Comparison of ENCODE assay signal across 17 cellular contexts in genomic region chr3:189974372-189974771, GRCh38.
DNase-seq lines count a peak whose midpoint lies in the region; ATAC-seq and TF ChIP-seq lines count a peak whose summit lies in the region.
"Had no signal": no experiment of that assay in that cellular context is flagged by ENCODE, and none has a peak within 500 bp of the region (broad histone marks: within the 10 kb centered on the region; RNA-seq: fewer than 3 reads in every experiment).

No MANE protein-coding gene starts in this region.

- ATAC-seq in GM23338 = no peak
- ATAC-seq in WTC11 = no peak
- ATAC-seq in HG03139 (IDR thresholded peaks at IDR 0.05; ENCODE audit: unreplicated experiment) = no peak
- ATAC-seq: A549, K562 had no signal

- no peaks in the 10 kb centered on the region; the same call in none of the 2 replicates for H3K36me3 ChIP-seq in GM23338 (ENCODE audit: insufficient read depth)
- H3K36me3 ChIP-seq: BLaER1 treated with 17β-estradiol and CSF1 and Interleukin-3, amounts not matched to agents 10 nM and 100 nM; HAP-1 had no signal

- H3K36me3 Mint-ChIP-seq in GM23338 (ENCODE audit: low read depth) (peaks cover 70% of the 10 kb centered on the region), WTC11 (peaks cover 59% of the 10 kb centered on the region), nephron (ENCODE audit: low read depth) (peaks cover 84% of the 10 kb centered on the region)

- H3K9me3 Mint-ChIP-seq in GM23338 = no peaks in the 10 kb centered on the region
- peaks cover 20% of the 10 kb centered on the region for H3K9me3 Mint-ChIP-seq in WTC11
- peaks cover 3% of the 10 kb centered on the region for H3K9me3 Mint-ChIP-seq in nephron
- H3K9me3 Mint-ChIP-seq: CD4-positive, alpha-beta T cell had no signal

- POLR2A ChIA-PET in WTC11 (lab: Charles Lee) = no interaction called here

- no peak overlapping the region for H3K27ac ChIP-seq in GM23338 (ENCODE audit: low read depth)
- H3K27ac ChIP-seq: A549; BLaER1 treated with 17β-estradiol and CSF1 and Interleukin-3, amounts not matched to agents 10 nM and 100 nM had no signal

- TF ChIP-seq CTCF in GM23338 (conservative IDR thresholded peaks at IDR 0.05; ENCODE audit: low read depth in 2 of 2) (no peak), WTC11 (IDR thresholded peaks at IDR 0.05) (no peak), nephron (IDR thresholded peaks at IDR 0.05; ENCODE audit: unreplicated experiment in 3 of 3) (no peak)

- no peaks in the 10 kb centered on the region for H4K20me1 ChIP-seq in GM23338 (replicated peaks; ENCODE audit: insufficient read depth)
- H4K20me1 ChIP-seq: BLaER1 treated with 17β-estradiol and CSF1 and Interleukin-3, amounts not matched to agents 10 nM and 100 nM had no signal

- CTCF ChIA-PET in WTC11 (lab: Charles Lee) = no interaction called here

- H3K4me3 ChIP-seq in GM23338 = no peak overlapping the region
- H3K4me3 ChIP-seq: A549; BLaER1 treated with 17β-estradiol and CSF1 and Interleukin-3, amounts not matched to agents 10 nM and 100 nM; HAP-1; K562 had no signal

- no peaks in the 10 kb centered on the region for H3F3A ChIP-seq in GM23338 (replicated peaks; ENCODE audit: low read depth)

- DNase-seq in GM23338 (ENCODE audit: low spot score) (no peak), WTC11 (ENCODE audit: low spot score) (no peak), CD1c-positive myeloid dendritic cell (ENCODE audit: extremely low spot score) (no peak), DMS53 treated with DMSO at 0.1 percent for 48 hours (lab: John Stamatoyannopoulos, UW; ENCODE audit: unreplicated experiment) (no peak)
- DNase-seq in activated CD4-positive, alpha-beta T cell treated with anti-CD3 and anti-CD28 coated beads, Interleukin-2, amount 50 U/mL, for 1 hour = no peak
- DNase-seq: Calu3; CD4-positive, alpha-beta T cell; DMS 273 treated with DMSO at 0.1 percent for 48 hours; DMS79 treated with DMSO at 0.1 percent for 48 hours; EL; GOT3 had no signal

- H2AFZ ChIP-seq in GM23338 = no peak overlapping the region

- peaks cover 6% of the 10 kb centered on the region; the same call in 1 of the 2 replicates for H3K9me2 ChIP-seq in GM23338 (ENCODE audit: insufficient read depth)

- peaks cover 2% of the 10 kb centered on the region for H3K27me3 Mint-ChIP-seq in GM23338 (ENCODE audit: insufficient read depth, low read depth, poor library complexity)
- H3K27me3 Mint-ChIP-seq in WTC11 (ENCODE audit: low read depth) = no peaks in the 10 kb centered on the region
- H3K27me3 Mint-ChIP-seq in nephron (ENCODE audit: low read depth) = peaks cover 3% of the 10 kb centered on the region

- no peak overlapping the region for H3K4me3 Mint-ChIP-seq in GM23338
- H3K4me3 Mint-ChIP-seq in WTC11 = no peak overlapping the region
- H3K4me3 Mint-ChIP-seq in nephron = no peak overlapping the region
- H3K4me3 Mint-ChIP-seq: CD4-positive, alpha-beta T cell had no signal

- no peaks in the 10 kb centered on the region for H3K4me1 ChIP-seq in GM23338 (ENCODE audit: insufficient read depth)
- H3K4me1 ChIP-seq: A549; BLaER1 treated with 17β-estradiol and CSF1 and Interleukin-3, amounts not matched to agents 10 nM and 100 nM; HAP-1 had no signal

- H3K79me2 ChIP-seq in GM23338 (replicated peaks; ENCODE audit: insufficient read depth) = no peaks in the 10 kb centered on the region

- H3K4me2 ChIP-seq in GM23338 = no peak overlapping the region
- H3K4me2 ChIP-seq: A549; BLaER1 treated with 17β-estradiol and CSF1 and Interleukin-3, amounts not matched to agents 10 nM and 100 nM had no signal

- H3K27ac Mint-ChIP-seq in GM23338 (peak overlapping the region; percentile 61; the same call in 1 of the 2 replicates), WTC11 (peak overlapping the region; percentile 9; the same call in 1 of the 2 replicates), nephron (peak overlapping the region; percentile 25 to 81 (median 40))
- H3K27ac Mint-ChIP-seq: CD4-positive, alpha-beta T cell had no signal

- H3K4me1 Mint-ChIP-seq in GM23338 = peaks cover 3% of the 10 kb centered on the region; the same call in 1 of the 3 replicates
- peaks cover 4% of the 10 kb centered on the region for H3K4me1 Mint-ChIP-seq in WTC11
- peaks cover 9% of the 10 kb centered on the region for H3K4me1 Mint-ChIP-seq in nephron

- H3K27me3 ChIP-seq in GM23338 (ENCODE audit: insufficient read depth) = no peaks in the 10 kb centered on the region
- H3K27me3 ChIP-seq: BLaER1 treated with 17β-estradiol and CSF1 and Interleukin-3, amounts not matched to agents 10 nM and 100 nM had no signal

TF ChIP-seq in GM23338, 12 proteins besides CTCF, POLR2A, EP300 and RAD21:
- no peak for TF ChIP-seq ZNF331 (CRISPR knock-in tag; IDR thresholded peaks at IDR 0.05; ENCODE audit: low read depth)
- TF ChIP-seq, protein P1, sequence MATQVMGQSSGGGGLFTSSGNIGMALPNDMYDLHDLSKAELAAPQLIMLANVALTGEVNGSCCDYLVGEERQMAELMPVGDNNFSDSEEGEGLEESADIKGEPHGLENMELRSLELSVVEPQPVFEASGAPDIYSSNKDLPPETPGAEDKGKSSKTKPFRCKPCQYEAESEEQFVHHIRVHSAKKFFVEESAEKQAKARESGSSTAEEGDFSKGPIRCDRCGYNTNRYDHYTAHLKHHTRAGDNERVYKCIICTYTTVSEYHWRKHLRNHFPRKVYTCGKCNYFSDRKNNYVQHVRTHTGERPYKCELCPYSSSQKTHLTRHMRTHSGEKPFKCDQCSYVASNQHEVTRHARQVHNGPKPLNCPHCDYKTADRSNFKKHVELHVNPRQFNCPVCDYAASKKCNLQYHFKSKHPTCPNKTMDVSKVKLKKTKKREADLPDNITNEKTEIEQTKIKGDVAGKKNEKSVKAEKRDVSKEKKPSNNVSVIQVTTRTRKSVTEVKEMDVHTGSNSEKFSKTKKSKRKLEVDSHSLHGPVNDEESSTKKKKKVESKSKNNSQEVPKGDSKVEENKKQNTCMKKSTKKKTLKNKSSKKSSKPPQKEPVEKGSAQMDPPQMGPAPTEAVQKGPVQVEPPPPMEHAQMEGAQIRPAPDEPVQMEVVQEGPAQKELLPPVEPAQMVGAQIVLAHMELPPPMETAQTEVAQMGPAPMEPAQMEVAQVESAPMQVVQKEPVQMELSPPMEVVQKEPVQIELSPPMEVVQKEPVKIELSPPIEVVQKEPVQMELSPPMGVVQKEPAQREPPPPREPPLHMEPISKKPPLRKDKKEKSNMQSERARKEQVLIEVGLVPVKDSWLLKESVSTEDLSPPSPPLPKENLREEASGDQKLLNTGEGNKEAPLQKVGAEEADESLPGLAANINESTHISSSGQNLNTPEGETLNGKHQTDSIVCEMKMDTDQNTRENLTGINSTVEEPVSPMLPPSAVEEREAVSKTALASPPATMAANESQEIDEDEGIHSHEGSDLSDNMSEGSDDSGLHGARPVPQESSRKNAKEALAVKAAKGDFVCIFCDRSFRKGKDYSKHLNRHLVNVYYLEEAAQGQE (IDR thresholded peaks at IDR 0.05; ENCODE audit: unreplicated experiment) = no peak
- TF ChIP-seq NANOG (IDR thresholded peaks at IDR 0.05; ENCODE audit: borderline replicate concordance) = no peak
TF ChIP-seq in GM23338: peak in this region for 0.

TF ChIP-seq in WTC11, 78 proteins besides CTCF, POLR2A, EP300 and RAD21 (continues in another document):
- TF ChIP-seq ZNF121 (CRISPR knock-in tag; IDR thresholded peaks at IDR 0.05) (no peak), RELA (CRISPR knock-in tag; IDR thresholded peaks at IDR 0.05; ENCODE audit: borderline replicate concordance) (no peak), ZBTB43 (CRISPR knock-in tag; IDR thresholded peaks at IDR 0.05) (no peak), AR (CRISPR knock-in tag; IDR thresholded peaks at IDR 0.05) (no peak), JUN (CRISPR knock-in tag; IDR thresholded peaks at IDR 0.05) (no peak)

Comparison
In these comparisons a context has a peak if more than half of its experiments do, and no peak if none do; other contexts are left out.
1. H3K27ac Mint-ChIP-seq: peak in every context shown above with its lines; median percentile 61 in GM23338; 40 in nephron; 9 in WTC11.